Comparison of ENCODE assay signal across 11 cellular contexts in the genomic region with DNA sequence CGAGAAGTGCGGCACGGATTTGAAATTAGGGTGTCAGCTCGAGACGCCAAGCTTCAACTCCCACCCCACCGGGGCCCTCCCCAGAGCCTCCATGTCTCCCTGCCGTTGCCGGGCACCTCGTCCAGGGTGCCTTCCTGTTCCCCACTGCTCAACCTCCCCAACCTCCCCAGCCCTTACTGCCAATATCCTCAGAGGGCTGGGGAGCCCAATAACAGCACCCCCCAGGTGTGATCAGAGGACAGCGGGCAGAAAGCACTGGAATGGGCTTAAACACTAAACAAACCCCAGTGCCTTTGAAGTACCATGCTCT.
DNase-seq lines count a peak whose midpoint lies in the region; ATAC-seq lines count a peak whose summit lies in the region.
"Had no signal": no experiment of that assay in that cellular context is flagged by ENCODE, and none has a peak within 500 bp of the region (broad histone marks: within the 10 kb centered on the region; RNA-seq: fewer than 3 reads in every experiment).

No MANE protein-coding gene starts in this region.

- H3K36me3 Mint-ChIP-seq in activated CD4-positive, alpha-beta T cell treated with anti-CD3 and anti-CD28 coated beads, Interleukin-2, amount 10 ng/mL, durations not matched to agents 7 days and 5 days (ENCODE audit: low read depth), result peaks cover 7% of the 10 kb centered on the region
- H3K36me3 Mint-ChIP-seq in naive thymus-derived CD8-positive, alpha-beta T cell, result no peaks in the 10 kb centered on the region
- H3K36me3 Mint-ChIP-seq: WTC11 had no signal

- no peaks in the 10 kb centered on the region for H3K79me2 ChIP-seq in Karpas-422 (ENCODE audit: low read length)

- peak overlapping the region; percentile 6; the same call in 1 of the 2 replicates for H2AFZ ChIP-seq in Karpas-422 (ENCODE audit: low read length)

- H3K9me3 ChIP-seq in Karpas-422 (ENCODE audit: low read length), result no peaks in the 10 kb centered on the region

- peak overlapping the region; percentile 61 for H3K4me2 ChIP-seq in Karpas-422 (ENCODE audit: low read depth, low read length, poor library complexity, severe bottlenecking)
- H3K4me2 ChIP-seq: KMS-11 had no signal

- no peaks in the 10 kb centered on the region for H4K20me1 ChIP-seq in Karpas-422 (ENCODE audit: insufficient read depth, low read depth, low read length)

- H3K4me3 Mint-ChIP-seq in activated CD4-positive, alpha-beta T cell treated with anti-CD3 and anti-CD28 coated beads, Interleukin-2, amount 10 ng/mL, durations not matched to agents 7 days and 5 days, result no peak overlapping the region
- peak overlapping the region in 6 of 10 donors; percentile 57 to 75 (median 65) for H3K4me3 Mint-ChIP-seq in naive thymus-derived CD8-positive, alpha-beta T cell
- H3K4me3 Mint-ChIP-seq: WTC11 had no signal

- peaks cover 49% of the 10 kb centered on the region for H3K4me1 Mint-ChIP-seq in activated CD4-positive, alpha-beta T cell treated with anti-CD3 and anti-CD28 coated beads, Interleukin-2, amount 10 ng/mL, durations not matched to agents 7 days and 5 days
- H3K4me1 Mint-ChIP-seq in naive thymus-derived CD8-positive, alpha-beta T cell, result peaks cover 11 to 59% (median 26%) of the 10 kb centered on the region in 4 donors

- DNase-seq in activated CD4-positive, alpha-beta T cell treated with anti-CD3 and anti-CD28 coated beads, Interleukin-2, amount 10 ng/mL, durations not matched to agents 7 days and 5 days, result no peak
- DNase-seq in activated CD4-positive, alpha-beta T cell treated with anti-CD3 and anti-CD28 coated beads for 1 hour, result no peak
- DNase-seq in Karpas-422 (no peak), inferior parietal cortex (ENCODE audit: extremely low spot score) (no peak), DMS153 (lab: John Stamatoyannopoulos, UW) (no peak), NCI-H2107 (lab: John Stamatoyannopoulos, UW) (no peak)
- peak in 1 of 10 donors; percentile 53 for DNase-seq in naive thymus-derived CD8-positive, alpha-beta T cell
- DNase-seq: effector CD8-positive, alpha-beta T cell had no signal

- peak overlapping the region; percentile 79 for H3K9ac ChIP-seq in Karpas-422 (ENCODE audit: low read length)
- H3K9ac ChIP-seq: KMS-11 had no signal

- H3K27ac ChIP-seq in Karpas-422 (ENCODE audit: low read length), result peak overlapping the region; percentile 97
- H3K27ac ChIP-seq: KMS-11 had no signal

- POLR2A ChIA-PET in activated CD4-positive, alpha-beta T cell treated with anti-CD3 and anti-CD28 coated beads, Interleukin-2, amount 10 ng/mL, durations not matched to agents 7 days and 5 days (lab: Charles Lee), result no interaction called here
- POLR2A ChIA-PET in naive thymus-derived CD8-positive, alpha-beta T cell (lab: Charles Lee), result no interaction called here

- H3K36me3 ChIP-seq in Karpas-422 (ENCODE audit: insufficient read depth, low read length), result no peaks in the 10 kb centered on the region

- peaks cover 13% of the 10 kb centered on the region for H3K9me3 Mint-ChIP-seq in activated CD4-positive, alpha-beta T cell treated with anti-CD3 and anti-CD28 coated beads, Interleukin-2, amount 10 ng/mL, durations not matched to agents 7 days and 5 days
- no peaks in the 10 kb centered on the region for H3K9me3 Mint-ChIP-seq in naive thymus-derived CD8-positive, alpha-beta T cell

- H3K4me3 ChIP-seq in Karpas-422 (ENCODE audit: low read length), result peak overlapping the region; percentile 26

- peaks cover 79% of the 10 kb centered on the region for H3K4me1 ChIP-seq in Karpas-422 (ENCODE audit: low read length)

- peak; percentile 5 for ATAC-seq in GM21526 (IDR thresholded peaks at IDR 0.05; ENCODE audit: low FRiP score, unreplicated experiment)
- ATAC-seq in naive thymus-derived CD8-positive, alpha-beta T cell, result no peak
- ATAC-seq: WTC11 had no signal

- no peaks in the 10 kb centered on the region for H3K9me2 ChIP-seq in Karpas-422 (replicated peaks; ENCODE audit: insufficient read depth, low read length)

- peaks cover 19% of the 10 kb centered on the region for H3K27me3 Mint-ChIP-seq in activated CD4-positive, alpha-beta T cell treated with anti-CD3 and anti-CD28 coated beads, Interleukin-2, amount 10 ng/mL, durations not matched to agents 7 days and 5 days
- H3K27me3 Mint-ChIP-seq in naive thymus-derived CD8-positive, alpha-beta T cell, result peaks cover 0 to 3% (median 0%) of the 10 kb centered on the region in 5 donors

- H3K27ac Mint-ChIP-seq in activated CD4-positive, alpha-beta T cell treated with anti-CD3 and anti-CD28 coated beads, Interleukin-2, amount 10 ng/mL, durations not matched to agents 7 days and 5 days, result peak overlapping the region; percentile 98
- H3K27ac Mint-ChIP-seq in naive thymus-derived CD8-positive, alpha-beta T cell, result peak overlapping the region in 5 of 10 donors; percentile 53 to 80 (median 65)
- H3K27ac Mint-ChIP-seq: WTC11 had no signal

- CTCF ChIA-PET in activated CD4-positive, alpha-beta T cell treated with anti-CD3 and anti-CD28 coated beads, Interleukin-2, amount 10 ng/mL, durations not matched to agents 7 days and 5 days (lab: Charles Lee), result no interaction called here

- H3K27me3 ChIP-seq in Karpas-422 (ENCODE audit: low read length), result no peaks in the 10 kb centered on the region
